Comparison of ENCODE assay signal across 1 cellular context in genomic region chr3:195601753-195602152, GRCh38.
A peak's percentile ranks its signal among the peaks of the same experiment; 100 is the strongest.
TF ChIP-seq lines count a peak whose summit lies in the region.

No MANE protein-coding gene starts in this region.

TF ChIP-seq in K562, 482 proteins besides CTCF, POLR2A, EP300 and RAD21 (continued from another document):
- TF ChIP-seq ZNF766 (CRISPR knock-in tag; conservative IDR thresholded peaks at IDR 0.05): peak; percentile 96
- peak; percentile 57; the same call in 1 of the 2 replicates for TF ChIP-seq ESRRA (IDR thresholded peaks at IDR 0.05; ENCODE audit: borderline replicate concordance, low read depth)
- peak; percentile 48; the same call in 1 of the 2 replicates for TF ChIP-seq STAT5A (IDR thresholded peaks at IDR 0.05; ENCODE audit: borderline replicate concordance, low read length)
- TF ChIP-seq SRF (CRISPR knock-in tag; IDR thresholded peaks at IDR 0.05): peak in 1 of 2 experiments; percentile 77; a peak in 1 of 4 replicates
